In the genomic region with DNA sequence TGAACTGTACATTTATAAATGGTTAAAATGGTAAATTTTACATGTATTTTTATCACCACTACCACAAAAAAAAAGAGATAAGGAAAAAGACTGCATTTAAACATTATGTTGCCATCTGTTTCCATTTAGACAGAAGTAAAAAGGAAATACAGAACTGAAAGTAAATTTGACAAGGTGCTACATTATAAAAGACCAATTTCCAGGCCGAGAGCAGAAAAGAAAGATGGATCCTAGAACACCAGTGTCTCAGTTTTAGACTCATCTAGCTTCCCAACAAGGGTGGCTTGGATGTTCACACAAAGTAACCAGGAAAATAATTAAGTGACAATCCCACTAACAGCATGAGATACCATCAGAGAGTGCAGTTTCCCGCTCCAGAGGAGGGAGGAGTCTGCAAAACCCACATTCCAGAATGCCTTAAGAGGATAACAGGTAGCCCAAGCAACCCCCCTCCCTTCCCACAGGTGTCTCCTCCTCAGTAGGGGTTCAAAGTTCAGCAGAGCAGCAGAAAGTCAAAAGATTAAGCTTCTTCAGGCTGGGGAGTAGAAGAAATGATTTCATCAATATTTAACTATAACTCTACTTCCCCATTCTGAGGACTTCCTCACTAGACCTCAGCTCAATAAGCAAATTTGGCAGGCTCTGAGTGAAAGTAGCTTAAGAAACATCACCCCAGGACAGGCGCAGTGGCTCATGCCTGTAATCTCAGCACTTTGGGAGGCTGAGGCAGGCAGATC, we compare ENCODE assay signal across 9 cellular contexts. TPM values are rescaled to one million over a fixed set of nuclear protein-coding genes. Genes with fewer than 3 reads are reported as not detected.
DNase-seq lines count a peak whose midpoint lies in the region; ATAC-seq and TF ChIP-seq lines count a peak whose summit lies in the region.
"Had no signal": no experiment of that assay in that cellular context is flagged by ENCODE, and none has a peak within 500 bp of the region (broad histone marks: within the 10 kb centered on the region; RNA-seq: fewer than 3 reads in every experiment).

No MANE protein-coding gene starts in this region.

- TF ChIP-seq CTCF in fibroblast of pulmonary artery (IDR thresholded peaks at IDR 0.05; ENCODE audit: low read length, missing control alignments) (no peak), omental fat pad (IDR thresholded peaks at IDR 0.05) (no peak)

- peak overlapping the region; percentile 25 for H3K4me3 ChIP-seq in fibroblast of pulmonary artery (replicated peaks; ENCODE audit: low read depth, low read length)

- CTCF ChIA-PET in activated CD4-positive, alpha-beta T cell treated with anti-CD3 and anti-CD28 coated beads, Interleukin-2, amount 10 ng/mL, durations not matched to agents 7 days and 5 days (lab: Charles Lee), result interaction anchor here (0.7 to 2.4 kb wide), 5 partner anchors 9 to 1014 kb away, joined by 3 to 9 read pairs (median 3); partner anchors contain the start of gene TPM3

- no peaks in the 10 kb centered on the region for H3K27me3 Mint-ChIP-seq in activated CD4-positive, alpha-beta T cell treated with anti-CD3 and anti-CD28 coated beads, Interleukin-2, amount 10 ng/mL, durations not matched to agents 7 days and 5 days
- H3K27me3 Mint-ChIP-seq in stimulated activated naive B cell treated with anti-CD40 and anti-IgM and Interleukin-4, amounts not matched to agents 10 μg/mL and 1 μg/mL and 100 μg/mL, for 72 hours, result no peaks in the 10 kb centered on the region

- DNase-seq in activated CD4-positive, alpha-beta T cell treated with anti-CD3 and anti-CD28 coated beads, Interleukin-2, amount 10 ng/mL, durations not matched to agents 7 days and 5 days, result no peak
- DNase-seq in activated CD4-positive, alpha-beta T cell treated with anti-CD3 and anti-CD28 coated beads for 1 hour, result no peak
- DNase-seq in SIG-M5 (lab: John Stamatoyannopoulos, UW), result peak; percentile 96
- DNase-seq in fibroblast of pulmonary artery (ENCODE audit: low read depth), result no peak
- DNase-seq in stimulated activated naive B cell treated with anti-CD40 and anti-IgM and Interleukin-4, amounts not matched to agents 10 μg/mL and 1 μg/mL and 100 μg/mL, for 72 hours, result peak; percentile 20
- no peak for DNase-seq in hepatic stellate cell (ENCODE audit: low spot score)
- DNase-seq in omental fat pad (ENCODE audit: low spot score), result no peak
- no peak for DNase-seq in activated CD8-positive, alpha-beta memory T cell treated with anti-CD3 and anti-CD28 coated beads, Interleukin-2, amount 50 U/mL, for 4 hours

- H3K9me3 Mint-ChIP-seq in activated CD4-positive, alpha-beta T cell treated with anti-CD3 and anti-CD28 coated beads, Interleukin-2, amount 10 ng/mL, durations not matched to agents 7 days and 5 days, result no peaks in the 10 kb centered on the region
- no peaks in the 10 kb centered on the region for H3K9me3 Mint-ChIP-seq in stimulated activated naive B cell treated with anti-CD40 and anti-IgM and Interleukin-4, amounts not matched to agents 10 μg/mL and 1 μg/mL and 100 μg/mL, for 72 hours

- H3K4me3 Mint-ChIP-seq in activated CD4-positive, alpha-beta T cell treated with anti-CD3 and anti-CD28 coated beads, Interleukin-2, amount 10 ng/mL, durations not matched to agents 7 days and 5 days, result peak overlapping the region; percentile 99
- peak overlapping the region; percentile 87 to 99 for H3K4me3 Mint-ChIP-seq in stimulated activated naive B cell treated with anti-CD40 and anti-IgM and Interleukin-4, amounts not matched to agents 10 μg/mL and 1 μg/mL and 100 μg/mL, for 72 hours

- H3K4me1 Mint-ChIP-seq in activated CD4-positive, alpha-beta T cell treated with anti-CD3 and anti-CD28 coated beads, Interleukin-2, amount 10 ng/mL, durations not matched to agents 7 days and 5 days, result peaks cover 71% of the 10 kb centered on the region
- peaks cover 41 to 66% of the 10 kb centered on the region in 2 donors for H3K4me1 Mint-ChIP-seq in stimulated activated naive B cell treated with anti-CD40 and anti-IgM and Interleukin-4, amounts not matched to agents 10 μg/mL and 1 μg/mL and 100 μg/mL, for 72 hours

- H3K36me3 Mint-ChIP-seq in activated CD4-positive, alpha-beta T cell treated with anti-CD3 and anti-CD28 coated beads, Interleukin-2, amount 10 ng/mL, durations not matched to agents 7 days and 5 days (ENCODE audit: low read depth), result peaks cover 65% of the 10 kb centered on the region
- peaks cover 46 to 63% of the 10 kb centered on the region in 2 donors for H3K36me3 Mint-ChIP-seq in stimulated activated naive B cell treated with anti-CD40 and anti-IgM and Interleukin-4, amounts not matched to agents 10 μg/mL and 1 μg/mL and 100 μg/mL, for 72 hours

- peak; percentile 29 to 50 for ATAC-seq in stimulated activated naive B cell treated with anti-CD40 and anti-IgM and Interleukin-4, amounts not matched to agents 10 μg/mL and 1 μg/mL and 100 μg/mL, for 72 hours (replicated peaks)
- ATAC-seq in omental fat pad (ENCODE audit: low FRiP score), result no peak

- H3K27ac Mint-ChIP-seq in activated CD4-positive, alpha-beta T cell treated with anti-CD3 and anti-CD28 coated beads, Interleukin-2, amount 10 ng/mL, durations not matched to agents 7 days and 5 days, result peak overlapping the region; percentile 66
- H3K27ac Mint-ChIP-seq in stimulated activated naive B cell treated with anti-CD40 and anti-IgM and Interleukin-4, amounts not matched to agents 10 μg/mL and 1 μg/mL and 100 μg/mL, for 72 hours, result peak overlapping the region; percentile 90

- POLR2A ChIA-PET in activated CD4-positive, alpha-beta T cell treated with anti-CD3 and anti-CD28 coated beads, Interleukin-2, amount 10 ng/mL, durations not matched to agents 7 days and 5 days (lab: Charles Lee), result interaction anchor here (0.9 to 2.8 kb wide), 2 partner anchors 23 to 426 kb away, joined by 3 to 7 read pairs; no protein-coding TSS in a partner anchor

RNA-seq across cellular contexts. Expression of gene TPM3, which starts 11.8 kb away (rescaled TPM):
- 100 to 1,000 TPM; 781 to 902 TPM for total RNA-seq in activated CD4-positive, alpha-beta T cell treated with anti-CD3 and anti-CD28 coated beads, Interleukin-2, amount 10 ng/mL, durations not matched to agents 7 days and 5 days
- total RNA-seq in omental fat pad, result 100 to 1,000 TPM; 285 to 611 (median 352) TPM

RNA-seq across cellular contexts. Expression of gene NUP210L, which starts 25.2 kb away (rescaled TPM):
- under 1 TPM; 0.04 to 0.12 TPM for total RNA-seq in activated CD4-positive, alpha-beta T cell treated with anti-CD3 and anti-CD28 coated beads, Interleukin-2, amount 10 ng/mL, durations not matched to agents 7 days and 5 days
- total RNA-seq in omental fat pad, result under 1 TPM in 3 of 4 donors, not detected in 1; 0.06 to 0.12 (median 0.09) TPM

RNA-seq across cellular contexts. Expression of gene CFAP141, which starts 26.0 kb away (rescaled TPM):
- under 1 TPM in 1 of 2 experiments, not detected in 1; 0.65 TPM for total RNA-seq in activated CD4-positive, alpha-beta T cell treated with anti-CD3 and anti-CD28 coated beads, Interleukin-2, amount 10 ng/mL, durations not matched to agents 7 days and 5 days
- not detected for total RNA-seq in omental fat pad
- total RNA-seq: myocyte had no signal

RNA-seq across cellular contexts. Expression of gene UBAP2L, which starts 40.6 kb away (rescaled TPM):
- 100 to 1,000 TPM; 186 to 211 TPM for total RNA-seq in activated CD4-positive, alpha-beta T cell treated with anti-CD3 and anti-CD28 coated beads, Interleukin-2, amount 10 ng/mL, durations not matched to agents 7 days and 5 days
- total RNA-seq in omental fat pad, result 10 to 100 TPM; 51.9 to 92.1 (median 73.6) TPM

Comparison
In these comparisons a context has a peak if more than half of its experiments do, and no peak if none do; other contexts are left out.
1. DNase-seq: peak in SIG-M5 (single experiment) and stimulated activated naive B cell treated with anti-CD40 and anti-IgM and Interleukin-4, amounts not matched to agents 10 μg/mL and 1 μg/mL and 100 μg/mL, for 72 hours (single experiment); none in activated CD4-positive, alpha-beta T cell treated with anti-CD3 and anti-CD28 coated beads, Interleukin-2, amount 10 ng/mL, durations not matched to agents 7 days and 5 days (single experiment), activated CD4-positive, alpha-beta T cell treated with anti-CD3 and anti-CD28 coated beads for 1 hour (single experiment), fibroblast of pulmonary artery (single experiment), hepatic stellate cell (single experiment), omental fat pad (single experiment) and activated CD8-positive, alpha-beta memory T cell treated with anti-CD3 and anti-CD28 coated beads, Interleukin-2, amount 50 U/mL, for 4 hours (single experiment).